In genomic region chr4:125313989-125314602, GRCh38 we compare ENCODE assay signal across 8 cellular contexts. TPM values are rescaled to one million over a fixed set of nuclear protein-coding genes. Genes with fewer than 3 reads are reported as not detected.
DNase-seq lines count a peak whose midpoint lies in the region; ATAC-seq, FAIRE-seq and TF ChIP-seq lines count a peak whose summit lies in the region.

No MANE protein-coding gene starts in this region.

- H3K36me3 ChIP-seq in HepG2 (replicated peaks in 1 of 2; ENCODE audit: control insufficient read depth in 1 of 2, insufficient read depth in 2 of 2, low read length in 2 of 2) (no peaks in the 10 kb centered on the region), tibial artery (no peaks in the 10 kb centered on the region)

- BruUV-seq in HepG2 (replicated peaks; lab: Mats Ljungman, UMichigan) = TSS peak; percentile 72

- TF ChIP-seq POLR2A in HepG2 (IDR thresholded peaks at IDR 0.05; ENCODE audit: insufficient read depth in 1 of 2, low read depth in 2 of 2, low read length in 2 of 2) = no peak

- no peak for TF ChIP-seq RAD21 in HepG2 (CRISPR knock-in tag; IDR thresholded peaks at IDR 0.05)

- CTCF ChIA-PET in HepG2 (lab: Yijun Ruan, JAX; ENCODE audit: low intra/inter-chr PET ratio, low total read pairs) = interaction anchor here (1.2 to 1.8 kb wide), 4 partner anchors 428 to 1290 kb away, joined by 7 to 13 read pairs (median 11); no protein-coding TSS in a partner anchor

- H3K9me3 ChIP-seq in HepG2 (ENCODE audit: low read length) (no peaks in the 10 kb centered on the region), tibial artery (no peaks in the 10 kb centered on the region)

- H3K27ac ChIP-seq in HepG2 (ENCODE audit: extremely low read length, insufficient read depth, low read length) (peak overlapping the region; percentile 83), tibial artery (peak overlapping the region; percentile 93 to 99)

- no peak overlapping the region for H3K27ac Mint-ChIP-seq in activated T-cell treated with anti-CD3 and anti-CD28 coated beads, Interleukin-2, amount 50 U/mL, for 24 hours
- no peak overlapping the region for H3K27ac Mint-ChIP-seq in activated naive CD8-positive, alpha-beta T cell treated with anti-CD3 and anti-CD28 coated beads, Interleukin-2, amount 10 ng/mL, durations not matched to agents 7 days and 5 days

- peak overlapping the region; percentile 86 for H3K4me2 ChIP-seq in HepG2 (ENCODE audit: low read depth, low read length)

- peak overlapping the region; percentile 54 for H3K9ac ChIP-seq in HepG2 (ENCODE audit: insufficient read depth, low read depth, low read length)

- peak in 1 of 2 experiments; percentile 34; a peak in 1 of 4 replicates for TF ChIP-seq EP300 in HepG2 (IDR thresholded peaks at IDR 0.05; ENCODE audit: low read depth in 2 of 2, low read length in 2 of 2)
- no peak for TF ChIP-seq EP300 in HepG2 (CRISPR knock-in tag; IDR thresholded peaks at IDR 0.05; ENCODE audit: borderline replicate concordance)

- in situ Hi-C loops in HepG2 (cut with HindIII; ENCODE audit: extremely low pct_ligation_motif_present, low pct_unique_long_range_greater_than_20kb) = loop anchor here (5.0 to 25.0 kb wide), 4 partner anchors 438 to 1298 kb away; no protein-coding TSS in a partner anchor

- no peaks in the 10 kb centered on the region for H3K36me3 Mint-ChIP-seq in activated T-cell treated with anti-CD3 and anti-CD28 coated beads, Interleukin-2, amount 50 U/mL, for 24 hours (ENCODE audit: low read depth)
- H3K36me3 Mint-ChIP-seq in activated naive CD8-positive, alpha-beta T cell treated with anti-CD3 and anti-CD28 coated beads, Interleukin-2, amount 10 ng/mL, durations not matched to agents 7 days and 5 days = no peaks in the 10 kb centered on the region

- TF ChIP-seq CTCF in HepG2 (CRISPR knock-in tag; IDR thresholded peaks at IDR 0.05) (no peak), tibial artery (IDR thresholded peaks at IDR 0.05) (no peak)

- H3K79me2 ChIP-seq in HepG2 (ENCODE audit: insufficient read depth, low read length) = no peaks in the 10 kb centered on the region

- ATAC-seq in activated naive CD8-positive, alpha-beta T cell treated with anti-CD3 and anti-CD28 coated beads, Interleukin-2, amount 10 ng/mL, durations not matched to agents 7 days and 5 days (ENCODE audit: low read depth) = no peak
- ATAC-seq in HepG2 (peak; percentile 9), HG02678 (IDR thresholded peaks at IDR 0.05; ENCODE audit: unreplicated experiment) (no peak)

- H3K4me3 Mint-ChIP-seq in activated T-cell treated with anti-CD3 and anti-CD28 coated beads, Interleukin-2, amount 50 U/mL, for 24 hours = peak overlapping the region; percentile 80
- peak overlapping the region; percentile 83 for H3K4me3 Mint-ChIP-seq in activated naive CD8-positive, alpha-beta T cell treated with anti-CD3 and anti-CD28 coated beads, Interleukin-2, amount 10 ng/mL, durations not matched to agents 7 days and 5 days

- 0% methylated on average over 6 of the region's 6 CpGs for WGBS in HepG2 (ENCODE audit: low lambda C conversion rate)

- H3K27me3 Mint-ChIP-seq in activated T-cell treated with anti-CD3 and anti-CD28 coated beads, Interleukin-2, amount 50 U/mL, for 24 hours = peaks cover 78% of the 10 kb centered on the region
- peaks cover 48% of the 10 kb centered on the region for H3K27me3 Mint-ChIP-seq in activated naive CD8-positive, alpha-beta T cell treated with anti-CD3 and anti-CD28 coated beads, Interleukin-2, amount 10 ng/mL, durations not matched to agents 7 days and 5 days

- H3K4me1 ChIP-seq in HepG2 (ENCODE audit: insufficient read depth, low read length) (peaks cover 20% of the 10 kb centered on the region), tibial artery (peaks cover 0 to 26% (median 19%) of the 10 kb centered on the region in 4 donors)

- intact Hi-C loops in HepG2 (cut with micrococcal nuclease; ENCODE audit: unreplicated experiment) (loop anchor here (1.0 to 10.0 kb wide), 7 partner anchors 118 to 1290 kb away; no protein-coding TSS in a partner anchor), tibial artery (cut with DNase I; ENCODE audit: low total_unique reads) (loop anchor here (2.0 kb wide), 1 partner anchor 427 kb away; no protein-coding TSS in a partner anchor)

- FAIRE-seq in HepG2 (lab: Jason Lieb, UNC) = peak; percentile 50

- DNase-seq in activated T-cell treated with anti-CD3 and anti-CD28 coated beads, Interleukin-2, amount 50 U/mL, for 24 hours = no peak
- no peak for DNase-seq in activated T-cell treated with anti-CD3 and anti-CD28 coated beads, Interleukin-2, amount 50 U/mL, for 1 hour
- no peak for DNase-seq in activated naive CD8-positive, alpha-beta T cell treated with anti-CD3 and anti-CD28 coated beads, Interleukin-2, amount 10 ng/mL, durations not matched to agents 7 days and 5 days
- DNase-seq in HepG2 (ENCODE audit: low spot score) (peak; percentile 41), tibial artery (no peak), cerebellar cortex (ENCODE audit: low spot score) (no peak), medulla oblongata (ENCODE audit: extremely low spot score) (no peak)

- H3K4me3 ChIP-seq in HepG2 (replicated peaks in 1 of 3; ENCODE audit: insufficient read depth in 1 of 3, low read depth in 2 of 3, low read length in 3 of 3) (peak overlapping the region; percentile 70 to 77 (median 76)), tibial artery (peak overlapping the region; percentile 83 to 99)

- H3K9me3 Mint-ChIP-seq in activated T-cell treated with anti-CD3 and anti-CD28 coated beads, Interleukin-2, amount 50 U/mL, for 24 hours = no peaks in the 10 kb centered on the region
- no peaks in the 10 kb centered on the region for H3K9me3 Mint-ChIP-seq in activated naive CD8-positive, alpha-beta T cell treated with anti-CD3 and anti-CD28 coated beads, Interleukin-2, amount 10 ng/mL, durations not matched to agents 7 days and 5 days

- peak overlapping the region; percentile 94 for H2AFZ ChIP-seq in HepG2 (ENCODE audit: low read length)

- H3K4me1 Mint-ChIP-seq in activated T-cell treated with anti-CD3 and anti-CD28 coated beads, Interleukin-2, amount 50 U/mL, for 24 hours (ENCODE audit: low read depth) = peaks cover 39% of the 10 kb centered on the region
- H3K4me1 Mint-ChIP-seq in activated naive CD8-positive, alpha-beta T cell treated with anti-CD3 and anti-CD28 coated beads, Interleukin-2, amount 10 ng/mL, durations not matched to agents 7 days and 5 days = peaks cover 18% of the 10 kb centered on the region

- peaks cover 0 to 6% of the 10 kb centered on the region in 2 experiments; a peak in 1 of 5 replicates for H3K27me3 ChIP-seq in HepG2 (ENCODE audit: control insufficient read depth in 1 of 2, insufficient read depth in 2 of 2, low read length in 2 of 2)
- H3K27me3 ChIP-seq in tibial artery = no peaks in the 10 kb centered on the region

- no peaks in the 10 kb centered on the region for H4K20me1 ChIP-seq in HepG2 (ENCODE audit: insufficient read depth, low read length)

- POLR2A ChIA-PET in activated naive CD8-positive, alpha-beta T cell treated with anti-CD3 and anti-CD28 coated beads, Interleukin-2, amount 10 ng/mL, durations not matched to agents 7 days and 5 days (lab: Charles Lee) = no interaction called here
- POLR2A ChIA-PET in HepG2 (lab: Yijun Ruan, JAX) = interaction anchor here (0.9 kb wide), 1 partner anchor 22 kb away, joined by 3 read pairs; no protein-coding TSS in a partner anchor

RNA-seq across cellular contexts. Expression of gene FAT4, which starts 0.7 kb away (rescaled TPM):
- under 1 TPM; 0.03 to 0.06 TPM for total RNA-seq in activated naive CD8-positive, alpha-beta T cell treated with anti-CD3 and anti-CD28 coated beads, Interleukin-2, amount 10 ng/mL, durations not matched to agents 7 days and 5 days
- total RNA-seq in HepG2 (2016; rRNA removed; fragmentation: Illumina TruSeq; extraction: Trizol) = 0.27 TPM in 2 replicates
- total RNA-seq in HepG2 (2016; cell fraction: cytosol; rRNA removed; fragmentation: Illumina TruSeq; extraction: Trizol; ENCODE audit: low read depth) = under 0.01 TPM in 1 of 2 replicates, not detected in the other
- 0.24 and 0.28 TPM in 2 replicates for total RNA-seq in HepG2 (2016; cell fraction: insoluble cytoplasmic fraction; rRNA removed; fragmentation: Illumina TruSeq; extraction: Trizol)
- total RNA-seq in HepG2 (2016; cell fraction: membrane; rRNA removed; fragmentation: Illumina TruSeq; extraction: Trizol) = 0.03 and 0.06 TPM in 2 replicates
- total RNA-seq in HepG2 (2016; cell fraction: nucleus; rRNA removed; fragmentation: Illumina TruSeq; extraction: Trizol) = 0.69 and 0.78 TPM in 2 replicates
- polyA plus RNA-seq in HepG2 (2011; rRNA removed) = 0.69 and 1.2 TPM in 2 replicates
- 0.42 and 0.63 TPM in 2 replicates for polyA plus RNA-seq in HepG2 (2011; cell fraction: cytosol; rRNA removed)
- 0.92 and 1.0 TPM in 2 replicates for polyA plus RNA-seq in HepG2 (2011; cell fraction: nucleus; rRNA removed)
- polyA plus RNA-seq in HepG2 (2012) = 0.25 and 0.79 TPM in 2 replicates
- polyA plus RNA-seq in HepG2 (2016; cell fraction: cytosol; fragmentation: Illumina TruSeq; extraction: Trizol; ENCODE audit: low read depth) = not detected in 2 replicates
- 0.08 TPM in 2 replicates for polyA plus RNA-seq in HepG2 (2016; cell fraction: insoluble cytoplasmic fraction; fragmentation: Illumina TruSeq; extraction: Trizol; ENCODE audit: low read depth)
- 0.02 TPM in 1 of 2 replicates, not detected in the other for polyA plus RNA-seq in HepG2 (2016; cell fraction: membrane; fragmentation: Illumina TruSeq; extraction: Trizol; ENCODE audit: low read depth)
- polyA plus RNA-seq in HepG2 (2016; cell fraction: nucleus; fragmentation: Illumina TruSeq; extraction: Trizol; ENCODE audit: insufficient read depth, low read depth) = 0.24 and 0.29 TPM in 2 replicates
- polyA minus RNA-seq in HepG2 (2011; rRNA and poly(A)+ RNA removed; ENCODE audit: low replicate concordance) = 0.94 and 2.7 TPM in 2 replicates
- polyA minus RNA-seq in HepG2 (2011; cell fraction: cytosol; rRNA and poly(A)+ RNA removed) = 1.4 and 2.4 TPM in 2 replicates
- polyA minus RNA-seq in HepG2 (2011; cell fraction: nucleus; rRNA and poly(A)+ RNA removed) = 6.6 and 8.8 TPM in 2 replicates
